ENCODE assay signal across 1 cellular context in genomic region chr5:8576178-8576577, GRCh38.
TF ChIP-seq lines count a peak whose summit lies in the region.

No MANE protein-coding gene starts in this region.

TF ChIP-seq in H1, 55 proteins besides CTCF, POLR2A, EP300 and RAD21:
- TF ChIP-seq CEBPB (IDR thresholded peaks at IDR 0.05; ENCODE audit: low read depth, low read length) (0 out of 2 replicates have a peak, but pooled peaks have one; percentile 17), SIN3A (conservative IDR thresholded peaks at IDR 0.05 in 1 of 2, IDR thresholded peaks at IDR 0.05 in 1 of 2; ENCODE audit: low read depth in 1 of 2, low read length in 2 of 2) (no peak)
